8 cellular contexts compared by ENCODE assay signal in genomic region chr17:61583242-61583641, GRCh38. TPM values are rescaled to one million over a fixed set of nuclear protein-coding genes. Genes with fewer than 3 reads are reported as not detected.
DNase-seq lines count a peak whose midpoint lies in the region; ATAC-seq and TF ChIP-seq lines count a peak whose summit lies in the region.

No MANE protein-coding gene starts in this region.

- H3K9ac ChIP-seq in adipocyte (ENCODE audit: low read length): no peak overlapping the region

- no peaks in the 10 kb centered on the region for H3K4me1 ChIP-seq in adipocyte (ENCODE audit: control insufficient read depth, insufficient read depth, low read length)

- no peak for ATAC-seq in HG03565 (IDR thresholded peaks at IDR 0.05; ENCODE audit: unreplicated experiment)
- no peak for ATAC-seq in CD4-positive, alpha-beta T cell (ENCODE audit: poor library complexity)

- CTCF ChIA-PET in GM10248 (lab: Yijun Ruan, JAX): interaction anchor here (0.9 to 1.5 kb wide), 3 partner anchors 15 to 170 kb away, joined by 3 to 5 read pairs (median 4); no protein-coding TSS in a partner anchor
- CTCF ChIA-PET in CD4-positive, alpha-beta T cell (lab: Charles Lee): no interaction called here

- peaks cover 9% of the 10 kb centered on the region for H3K27me3 ChIP-seq in adipocyte (replicated peaks; ENCODE audit: control insufficient read depth, insufficient read depth, low read length)
- H3K27me3 ChIP-seq in CD4-positive, alpha-beta T cell (ENCODE audit: control insufficient read depth, insufficient read depth, low read length): peaks cover 10% of the 10 kb centered on the region

- H3K4me3 Mint-ChIP-seq in CD4-positive, alpha-beta T cell: no peak overlapping the region

- H3K4me3 ChIP-seq in adipocyte (ENCODE audit: low read length): no peak overlapping the region

- H3K36me3 ChIP-seq in adipocyte (ENCODE audit: control insufficient read depth, insufficient read depth, low read length, severe bottlenecking): no peaks in the 10 kb centered on the region

- no peaks in the 10 kb centered on the region for H3K36me3 Mint-ChIP-seq in CD4-positive, alpha-beta T cell (ENCODE audit: low read depth)

- H3K27ac Mint-ChIP-seq in CD4-positive, alpha-beta T cell: no peak overlapping the region

- H3K27me3 Mint-ChIP-seq in CD4-positive, alpha-beta T cell: peaks cover 42% of the 10 kb centered on the region

- no peaks in the 10 kb centered on the region for H3K4me1 Mint-ChIP-seq in CD4-positive, alpha-beta T cell (ENCODE audit: low read depth)

- TF ChIP-seq CTCF in GM10248 (IDR thresholded peaks at IDR 0.05; ENCODE audit: control extremely low read depth, extremely low read depth, low read depth, missing control alignments): peak; percentile 28
- no peak for TF ChIP-seq CTCF in CD4-positive, alpha-beta T cell (IDR thresholded peaks at IDR 0.05)

- no peaks in the 10 kb centered on the region for H3K9me3 ChIP-seq in adipocyte (ENCODE audit: control insufficient read depth, low read length)
- no peaks in the 10 kb centered on the region for H3K9me3 ChIP-seq in CD4-positive, alpha-beta T cell (ENCODE audit: control insufficient read depth, low read length)

- POLR2A ChIA-PET in GM10248 (lab: Yijun Ruan, JAX): no interaction called here
- POLR2A ChIA-PET in CD4-positive, alpha-beta T cell (lab: Charles Lee): no interaction called here

- DNase-seq in GM10248 (ENCODE audit: extremely low spot score): peak; percentile 34
- DNase-seq in LoVo (ENCODE audit: low spot score): peak; percentile 77
- DNase-seq in adipocyte (ENCODE audit: low read depth): peak; percentile 80
- DNase-seq in myocyte (ENCODE audit: low read depth): peak; percentile 43
- no peak for DNase-seq in NCI-H774 (lab: John Stamatoyannopoulos, UW)
- DNase-seq in cerebellar cortex (ENCODE audit: low spot score): no peak
- DNase-seq in CD4-positive, alpha-beta T cell: no peak

- no peaks in the 10 kb centered on the region for H3K9me3 Mint-ChIP-seq in CD4-positive, alpha-beta T cell

- intact Hi-C loops in CD4-positive, alpha-beta T cell (cut with DNase I, micrococcal nuclease): loop anchor here in 1 of 2 experiments (1.0 kb wide), 1 partner anchor 171 kb away; no protein-coding TSS in a partner anchor

- no peak overlapping the region for H3K27ac ChIP-seq in CD4-positive, alpha-beta T cell (ENCODE audit: low read depth, low read length)

RNA-seq across cellular contexts. Expression of gene NACA2, which starts 7.8 kb away (rescaled TPM):
- total RNA-seq in myocyte: not detected in 2 replicates
- 0.30 TPM for polyA plus RNA-seq in myocyte (2012)
- total RNA-seq in CD4-positive, alpha-beta T cell: not detected

Comparison
In these comparisons a context has a peak if more than half of its experiments do, and no peak if none do; other contexts are left out.
1. DNase-seq: peak in GM10248 (single experiment), LoVo (single experiment), adipocyte (single experiment) and myocyte (single experiment); none in NCI-H774 (single experiment), cerebellar cortex (single experiment) and CD4-positive, alpha-beta T cell (0 of 10).